In the genomic region with DNA sequence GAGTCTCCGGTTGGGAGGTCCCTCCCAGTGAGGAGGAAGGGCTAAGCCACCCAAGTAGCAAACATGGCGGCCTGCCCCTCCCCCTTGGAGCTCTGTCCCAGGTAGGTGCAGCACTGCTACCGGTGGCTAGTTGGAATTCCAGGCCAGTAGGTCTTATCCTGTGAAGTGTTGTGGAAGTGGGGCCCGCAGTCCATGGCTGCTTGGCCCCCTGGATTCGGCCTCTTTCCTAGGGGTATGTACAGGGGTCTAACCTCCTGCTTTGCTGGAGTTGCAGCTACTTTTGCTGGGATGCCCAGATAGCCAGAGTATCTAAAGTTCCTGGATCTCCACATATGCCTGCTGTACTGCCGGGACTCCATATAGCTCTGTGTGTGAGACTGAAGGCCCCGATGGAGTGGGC, we compare ENCODE assay signal across 24 cellular contexts. TPM values are rescaled to one million over a fixed set of nuclear protein-coding genes. Genes with fewer than 3 reads are reported as not detected.
"Had no signal": no experiment of that assay in that cellular context is flagged by ENCODE, and none has a peak within 500 bp of the region (broad histone marks: within the 10 kb centered on the region; RNA-seq: fewer than 3 reads in every experiment).

No MANE protein-coding gene starts in this region.

- H3K27me3 ChIP-seq: MG63, SJSA1 had no signal

- ATAC-seq: HepG2 had no signal

- H3K4me3 ChIP-seq: MG63, SJSA1, SK-N-MC had no signal

- H3K36me3 ChIP-seq: MG63, SJSA1 had no signal

- H3K27ac ChIP-seq: SJSA1, SK-N-MC had no signal

- H3K4me1 ChIP-seq: SJSA1 had no signal

- DNase-seq: IMR-90, Karpas-422, KG1, MG63, NCI-H1092, NCI-H1105 treated with DMSO at 0.1 percent for 48 hours, NCI-H1417 treated with DMSO at 0.1 percent for 48 hours, NCI-H146, NCI-H1694 treated with DMSO at 0.1 percent for 48 hours, NCI-H1930, NCI-H2081, NCI-H2107, NCI-H2227 treated with DMSO at 0.1 percent for 48 hours, NCI-H524, NCI-H69, NCI-H774, Right ventricle myocardium superior, RPMI8226, SIG-M5 had no signal

- H3K9me3 ChIP-seq: MG63, SJSA1 had no signal

RNA-seq across cellular contexts. Expression of gene TMSB15C, which starts 9.9 kb away (rescaled TPM):
- total RNA-seq: HepG2 had no signal
- polyA plus RNA-seq: HepG2 had no signal

RNA-seq across cellular contexts. Expression of gene H2BW2, which starts 46.2 kb away (rescaled TPM):
- total RNA-seq: HepG2, HT1080, IMR-90, NCI-H460, Right ventricle myocardium superior, SJSA1 had no signal
- polyA plus RNA-seq: HepG2, IMR-90 had no signal
